Comparison of ENCODE assay signal across 11 cellular contexts in the genomic region with DNA sequence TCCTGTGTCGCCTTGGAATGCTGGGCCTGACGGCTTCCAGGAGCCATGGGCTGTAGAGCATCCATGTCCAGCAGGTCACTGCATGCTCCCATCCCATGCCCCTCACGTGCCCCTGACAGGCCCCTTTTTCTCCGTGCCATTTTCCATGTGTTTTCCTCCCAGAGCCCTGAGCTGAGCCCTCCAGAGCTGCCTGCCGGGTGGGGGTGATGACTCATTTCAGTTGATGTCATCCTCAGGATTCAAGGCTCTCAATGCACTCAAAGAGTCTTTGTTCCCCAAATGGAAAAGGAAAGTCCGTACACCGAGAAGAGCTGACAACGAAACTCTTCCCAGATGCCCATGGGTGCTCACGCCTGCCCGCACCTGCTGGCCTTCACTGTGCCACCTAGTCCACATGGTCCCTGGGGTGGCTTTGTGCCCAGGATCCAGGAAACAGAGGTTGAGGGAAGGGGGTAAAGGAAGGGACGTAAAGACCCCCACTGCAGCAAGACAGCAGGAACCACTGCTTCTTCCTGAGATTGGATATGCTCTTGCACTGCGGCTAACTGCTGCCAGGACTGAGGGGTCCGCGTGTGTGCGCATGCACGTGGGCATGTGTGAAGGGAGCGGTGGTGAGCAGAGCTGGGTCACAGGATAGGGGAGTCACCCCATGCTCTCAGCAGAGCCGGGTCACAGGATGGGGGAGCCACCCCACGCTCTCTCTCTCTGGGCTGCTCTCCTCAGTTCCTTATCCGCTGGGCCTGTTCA. TPM values are rescaled to one million over a fixed set of nuclear protein-coding genes. Genes with fewer than 3 reads are reported as not detected.
DNase-seq lines count a peak whose midpoint lies in the region; ATAC-seq, FAIRE-seq and TF ChIP-seq lines count a peak whose summit lies in the region.
"Had no signal": no experiment of that assay in that cellular context is flagged by ENCODE, and none has a peak within 500 bp of the region (broad histone marks: within the 10 kb centered on the region; RNA-seq: fewer than 3 reads in every experiment).

No MANE protein-coding gene starts in this region.

- in situ Hi-C loops in HepG2 (cut with HindIII; ENCODE audit: extremely low pct_ligation_motif_present, low pct_unique_long_range_greater_than_20kb), result loop anchor here (10.0 kb wide), 1 partner anchor 173 kb away; no protein-coding TSS in a partner anchor

- H3K4me1 ChIP-seq in HepG2 (ENCODE audit: insufficient read depth, low read length) (peaks cover 6% of the 10 kb centered on the region), right lobe of liver (no peaks in the 10 kb centered on the region), vagina (peaks cover 40% of the 10 kb centered on the region)

- POLR2A ChIA-PET in HepG2 (lab: Yijun Ruan, JAX), result no interaction called here

- ATAC-seq in HepG2 (peak; percentile 18; the same call in 1 of the 3 replicates), right lobe of liver (no peak), HG02884 (IDR thresholded peaks at IDR 0.05; ENCODE audit: unreplicated experiment) (no peak)
- ATAC-seq: activated naive CD4-positive, alpha-beta T cell treated with anti-CD3 and anti-CD28 coated beads, Interleukin-2, amount 50 U/mL, for 72 hours had no signal

- peak; percentile 34 for DNase-seq in HepG2 (ENCODE audit: low spot score)
- DNase-seq in right lobe of liver, result no peak
- DNase-seq in choroid plexus epithelial cell (ENCODE audit: low read depth), result peak; percentile 66
- peak; percentile 71 for DNase-seq in iris pigment epithelial cell (ENCODE audit: low read depth)
- DNase-seq in vagina (ENCODE audit: extremely low spot score in 2 of 2), result peak in 1 of 2 donors; percentile 85
- DNase-seq in activated effector memory CD4-positive, alpha-beta T cell treated with Interleukin-2 at 50 U/mL for 16 hours, result no peak
- no peak for DNase-seq in activated CD8-positive, alpha-beta memory T cell treated with anti-CD3 and anti-CD28 coated beads, Interleukin-2, amount 50 U/mL, for 4 hours

- no peaks in the 10 kb centered on the region for H3K36me3 ChIP-seq in HepG2 (replicated peaks in 1 of 2; ENCODE audit: control insufficient read depth in 1 of 2, insufficient read depth in 2 of 2, low read length in 2 of 2)
- H3K36me3 ChIP-seq in right lobe of liver, result no peaks in the 10 kb centered on the region
- H3K36me3 ChIP-seq in vagina, result no peaks in the 10 kb centered on the region

- peak overlapping the region; percentile 2; the same call in 1 of the 2 replicates for H3K4me2 ChIP-seq in HepG2 (ENCODE audit: low read depth, low read length)

- no peaks in the 10 kb centered on the region for H3K79me2 ChIP-seq in HepG2 (ENCODE audit: insufficient read depth, low read length)

- H3K9ac ChIP-seq in HepG2 (ENCODE audit: insufficient read depth, low read depth, low read length), result no peak overlapping the region

- H3K27ac ChIP-seq in HepG2 (ENCODE audit: extremely low read length, insufficient read depth, low read length), result no peak overlapping the region
- H3K27ac ChIP-seq in right lobe of liver, result no peak overlapping the region
- H3K27ac ChIP-seq in vagina, result peak overlapping the region; percentile 78
- H3K27ac ChIP-seq: SK-N-MC had no signal

- 50% methylated on average over 15 of the region's 20 CpGs for WGBS in HepG2 (ENCODE audit: low lambda C conversion rate)
- WGBS in right lobe of liver (ENCODE audit: insufficient coverage, low coverage, low lambda C conversion rate, missing lambda C conversion rate), result 48% methylated on average over 5 of the region's 20 CpGs

- CTCF ChIA-PET in HepG2 (lab: Yijun Ruan, JAX; ENCODE audit: low intra/inter-chr PET ratio, low total read pairs), result no interaction called here

- intact Hi-C loops in HepG2 (cut with micrococcal nuclease; ENCODE audit: unreplicated experiment) (no loop called here), right lobe of liver (cut with DNase I) (loop anchor here in 1 of 2 donors (10.0 kb wide), 1 partner anchor 173 kb away; no protein-coding TSS in a partner anchor), vagina (cut with DNase I) (no loop called here)

- no peak overlapping the region for H2AFZ ChIP-seq in HepG2 (ENCODE audit: low read length)

- no peak for TF ChIP-seq RAD21 in HepG2 (CRISPR knock-in tag; IDR thresholded peaks at IDR 0.05)

- TF ChIP-seq POLR2A in HepG2 (IDR thresholded peaks at IDR 0.05; ENCODE audit: insufficient read depth in 1 of 2, low read depth in 2 of 2, low read length in 2 of 2) (no peak), right lobe of liver (IDR thresholded peaks at IDR 0.05) (no peak), vagina (IDR thresholded peaks at IDR 0.05) (no peak)

- FAIRE-seq in HepG2 (lab: Jason Lieb, UNC), result no peak

- no TSS peak for BruUV-seq in HepG2 (replicated peaks; lab: Mats Ljungman, UMichigan)

- TF ChIP-seq EP300 in HepG2 (IDR thresholded peaks at IDR 0.05; ENCODE audit: low read depth in 2 of 2, low read length in 2 of 2) (no peak), HepG2 (CRISPR knock-in tag; IDR thresholded peaks at IDR 0.05; ENCODE audit: borderline replicate concordance) (no peak)

- H3K27me3 ChIP-seq in HepG2 (ENCODE audit: control insufficient read depth in 1 of 2, insufficient read depth in 2 of 2, low read length in 2 of 2) (peaks cover 4 to 38% of the 10 kb centered on the region in 2 experiments; a peak in 3 of 5 replicates), right lobe of liver (no peaks in the 10 kb centered on the region), vagina (no peaks in the 10 kb centered on the region)

- H3K9me3 ChIP-seq in HepG2 (ENCODE audit: low read length) (no peaks in the 10 kb centered on the region), right lobe of liver (no peaks in the 10 kb centered on the region), vagina (no peaks in the 10 kb centered on the region)

- TF ChIP-seq CTCF in HepG2 (CRISPR knock-in tag; IDR thresholded peaks at IDR 0.05) (no peak), right lobe of liver (IDR thresholded peaks at IDR 0.05) (no peak), choroid plexus epithelial cell (conservative IDR thresholded peaks at IDR 0.05; ENCODE audit: low read depth, low read length) (no peak), vagina (IDR thresholded peaks at IDR 0.05) (no peak)

- H4K20me1 ChIP-seq in HepG2 (ENCODE audit: insufficient read depth, low read length), result no peaks in the 10 kb centered on the region

- no peak overlapping the region for H3K4me3 ChIP-seq in HepG2 (replicated peaks in 1 of 3; ENCODE audit: insufficient read depth in 1 of 3, low read depth in 2 of 3, low read length in 3 of 3)
- H3K4me3 ChIP-seq in right lobe of liver, result no peak overlapping the region
- H3K4me3 ChIP-seq in choroid plexus epithelial cell (ENCODE audit: low read depth, low read length), result no peak overlapping the region
- no peak overlapping the region for H3K4me3 ChIP-seq in vagina
- H3K4me3 ChIP-seq: SK-N-MC had no signal

TF ChIP-seq in HepG2, 621 proteins besides CTCF, POLR2A, EP300 and RAD21:
- TF ChIP-seq ZBTB21 (CRISPR knock-in tag; IDR thresholded peaks at IDR 0.05), result no peak
- TF ChIP-seq POLR2G (IDR thresholded peaks at IDR 0.05; ENCODE audit: low read depth, low read length), result no peak
- peak; percentile 75 for TF ChIP-seq BHLHE40 (IDR thresholded peaks at IDR 0.05; ENCODE audit: low read length)
- TF ChIP-seq TP53 (CRISPR knock-in tag; conservative IDR thresholded peaks at IDR 0.05), result no peak
- 0 out of 2 replicates have a peak, but pooled peaks have one; percentile 40 for TF ChIP-seq HNRNPL (IDR thresholded peaks at IDR 0.05; ENCODE audit: low read depth, low read length)
- peak; percentile 87 for TF ChIP-seq FOSL2 (CRISPR knock-in tag; IDR thresholded peaks at IDR 0.05)
- TF ChIP-seq, protein P1, sequence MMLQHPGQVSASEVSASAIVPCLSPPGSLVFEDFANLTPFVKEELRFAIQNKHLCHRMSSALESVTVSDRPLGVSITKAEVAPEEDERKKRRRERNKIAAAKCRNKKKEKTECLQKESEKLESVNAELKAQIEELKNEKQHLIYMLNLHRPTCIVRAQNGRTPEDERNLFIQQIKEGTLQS (CRISPR knock-in tag; IDR thresholded peaks at IDR 0.05), result peak; percentile 50; the same call in 1 of the 2 replicates
- TF ChIP-seq ZNF776 (CRISPR knock-in tag; IDR thresholded peaks at IDR 0.05), result no peak

RNA-seq across cellular contexts. Expression of a gene that starts 27.6 kb away (rescaled TPM):
- total RNA-seq in HepG2 (2016; rRNA removed; fragmentation: Illumina TruSeq; extraction: Trizol), result not detected in 2 replicates
- not detected in 2 replicates for total RNA-seq in HepG2 (2016; cell fraction: cytosol; rRNA removed; fragmentation: Illumina TruSeq; extraction: Trizol; ENCODE audit: low read depth)
- not detected in 2 replicates for total RNA-seq in HepG2 (2016; cell fraction: insoluble cytoplasmic fraction; rRNA removed; fragmentation: Illumina TruSeq; extraction: Trizol)
- total RNA-seq in HepG2 (2016; cell fraction: membrane; rRNA removed; fragmentation: Illumina TruSeq; extraction: Trizol), result not detected in 2 replicates
- total RNA-seq in HepG2 (2016; cell fraction: nucleus; rRNA removed; fragmentation: Illumina TruSeq; extraction: Trizol), result not detected in 2 replicates
- not detected in 2 replicates for polyA plus RNA-seq in HepG2 (2011; rRNA removed)
- not detected in 2 replicates for polyA plus RNA-seq in HepG2 (2011; cell fraction: cytosol; rRNA removed)
- polyA plus RNA-seq in HepG2 (2011; cell fraction: nucleus; rRNA removed), result not detected in 2 replicates
- not detected in 2 replicates for polyA plus RNA-seq in HepG2 (2012)
- polyA plus RNA-seq in HepG2 (2016; cell fraction: cytosol; fragmentation: Illumina TruSeq; extraction: Trizol; ENCODE audit: low read depth), result not detected in 2 replicates
- polyA plus RNA-seq in HepG2 (2016; cell fraction: insoluble cytoplasmic fraction; fragmentation: Illumina TruSeq; extraction: Trizol; ENCODE audit: low read depth), result not detected in 2 replicates
- not detected in 2 replicates for polyA plus RNA-seq in HepG2 (2016; cell fraction: membrane; fragmentation: Illumina TruSeq; extraction: Trizol; ENCODE audit: low read depth)
- not detected in 2 replicates for polyA plus RNA-seq in HepG2 (2016; cell fraction: nucleus; fragmentation: Illumina TruSeq; extraction: Trizol; ENCODE audit: insufficient read depth, low read depth)
- 2.3 TPM in 1 of 2 replicates, not detected in the other for polyA minus RNA-seq in HepG2 (2011; rRNA and poly(A)+ RNA removed; ENCODE audit: low replicate concordance)
- polyA minus RNA-seq in HepG2 (2011; cell fraction: cytosol; rRNA and poly(A)+ RNA removed), result not detected in 2 replicates
- not detected in 2 replicates for polyA minus RNA-seq in HepG2 (2011; cell fraction: nucleus; rRNA and poly(A)+ RNA removed)
- under 1 TPM in 4 of 6 experiments, not detected in 2; 0.07 to 0.58 (median 0.11) TPM for total RNA-seq in right lobe of liver
- total RNA-seq in vagina, result 15.0 TPM
- total RNA-seq: lung microvascular endothelial cell had no signal

Comparison
In these comparisons a context has a peak if more than half of its experiments do, and no peak if none do; other contexts are left out.
1. DNase-seq: peak in HepG2 (single experiment), choroid plexus epithelial cell (single experiment) and iris pigment epithelial cell (single experiment); none in right lobe of liver (0 of 3), activated effector memory CD4-positive, alpha-beta T cell treated with Interleukin-2 at 50 U/mL for 16 hours (single experiment) and activated CD8-positive, alpha-beta memory T cell treated with anti-CD3 and anti-CD28 coated beads, Interleukin-2, amount 50 U/mL, for 4 hours (single experiment).
2. RNA of a gene that starts 27.6 kb away (total RNA-seq): 15.0 TPM in vagina (single experiment); 0.07 to 0.58 TPM in right lobe of liver and not detected in HepG2; every median in the first group is over 10 times any median in the second.